Comparison of ENCODE assay signal across 15 cellular contexts in genomic region chr21:28962465-28962864, GRCh38. TPM values are rescaled to one million over a fixed set of nuclear protein-coding genes. Genes with fewer than 3 reads are reported as not detected.
DNase-seq lines count a peak whose midpoint lies in the region; ATAC-seq and TF ChIP-seq lines count a peak whose summit lies in the region.
"Had no signal": no experiment of that assay in that cellular context is flagged by ENCODE, and none has a peak within 500 bp of the region (broad histone marks: within the 10 kb centered on the region; RNA-seq: fewer than 3 reads in every experiment).

No MANE protein-coding gene starts in this region.

- POLR2A ChIA-PET in CD8-positive, alpha-beta T cell (lab: Charles Lee): no interaction called here
- POLR2A ChIA-PET in CD8-positive, alpha-beta memory T cell (lab: Charles Lee): no interaction called here

- no peak for TF ChIP-seq CTCF in CD8-positive, alpha-beta T cell (IDR thresholded peaks at IDR 0.05)
- TF ChIP-seq CTCF in LNCaP clone FGC (IDR thresholded peaks at IDR 0.05; ENCODE audit: control insufficient read depth, extremely low read depth, insufficient read depth) (no peak), endothelial cell (IDR thresholded peaks at IDR 0.05; ENCODE audit: unreplicated experiment) (no peak), osteocyte (IDR thresholded peaks at IDR 0.05) (no peak)

- H3K4me3 ChIP-seq in CD8-positive, alpha-beta T cell (ENCODE audit: low read depth, low read length): no peak overlapping the region
- H3K4me3 ChIP-seq in LNCaP clone FGC (ENCODE audit: low read depth, low read length): peak overlapping the region; percentile 15
- H3K4me3 ChIP-seq in CD8-positive, alpha-beta memory T cell (ENCODE audit: low read length): no peak overlapping the region
- H3K4me3 ChIP-seq: HAP-1 had no signal

- no peak overlapping the region for H3K27ac ChIP-seq in CD8-positive, alpha-beta T cell (ENCODE audit: low read depth, low read length)
- no peak overlapping the region for H3K27ac ChIP-seq in CD8-positive, alpha-beta memory T cell (ENCODE audit: low read depth, low read length)

- no peaks in the 10 kb centered on the region for H3K4me1 ChIP-seq in CD8-positive, alpha-beta T cell (ENCODE audit: insufficient read depth, low read length)
- no peaks in the 10 kb centered on the region for H3K4me1 ChIP-seq in CD8-positive, alpha-beta memory T cell (ENCODE audit: insufficient read depth, low read length)
- H3K4me1 ChIP-seq: HAP-1 had no signal

- H3K9me3 Mint-ChIP-seq in CD8-positive, alpha-beta T cell: no peaks in the 10 kb centered on the region
- H3K9me3 Mint-ChIP-seq in endothelial cell (ENCODE audit: unreplicated experiment): no peaks in the 10 kb centered on the region
- H3K9me3 Mint-ChIP-seq in CD8-positive, alpha-beta memory T cell: no peaks in the 10 kb centered on the region
- no peaks in the 10 kb centered on the region for H3K9me3 Mint-ChIP-seq in osteocyte (ENCODE audit: unreplicated experiment)
- H3K9me3 Mint-ChIP-seq: CD4-positive, alpha-beta T cell had no signal

- H3K27me3 Mint-ChIP-seq in CD8-positive, alpha-beta T cell (ENCODE audit: low read depth): no peaks in the 10 kb centered on the region
- H3K27me3 Mint-ChIP-seq in endothelial cell (ENCODE audit: unreplicated experiment) (no peaks in the 10 kb centered on the region), osteocyte (ENCODE audit: unreplicated experiment) (no peaks in the 10 kb centered on the region)
- no peaks in the 10 kb centered on the region for H3K27me3 Mint-ChIP-seq in CD8-positive, alpha-beta memory T cell
- H3K27me3 Mint-ChIP-seq: CD4-positive, alpha-beta T cell had no signal

- peaks cover 79% of the 10 kb centered on the region for H3K36me3 Mint-ChIP-seq in CD8-positive, alpha-beta T cell
- H3K36me3 Mint-ChIP-seq in endothelial cell (ENCODE audit: low read depth, unreplicated experiment) (peaks cover 6% of the 10 kb centered on the region), osteocyte (ENCODE audit: unreplicated experiment) (peaks cover 53% of the 10 kb centered on the region)
- peaks cover 8 to 84% (median 39%) of the 10 kb centered on the region in 3 donors for H3K36me3 Mint-ChIP-seq in CD8-positive, alpha-beta memory T cell

- intact Hi-C loops in CD8-positive, alpha-beta T cell (cut with DNase I, micrococcal nuclease): no loop called here

- H3K4me3 Mint-ChIP-seq in CD8-positive, alpha-beta T cell: no peak overlapping the region
- H3K4me3 Mint-ChIP-seq in endothelial cell (ENCODE audit: unreplicated experiment) (no peak overlapping the region), osteocyte (ENCODE audit: unreplicated experiment) (no peak overlapping the region)
- no peak overlapping the region for H3K4me3 Mint-ChIP-seq in CD8-positive, alpha-beta memory T cell
- H3K4me3 Mint-ChIP-seq: CD4-positive, alpha-beta T cell had no signal

- peak overlapping the region; percentile 2 for H3K27ac Mint-ChIP-seq in CD8-positive, alpha-beta T cell
- peak overlapping the region; percentile 54 for H3K27ac Mint-ChIP-seq in endothelial cell (ENCODE audit: unreplicated experiment)
- no peak overlapping the region for H3K27ac Mint-ChIP-seq in CD8-positive, alpha-beta memory T cell
- no peak overlapping the region for H3K27ac Mint-ChIP-seq in osteocyte (ENCODE audit: unreplicated experiment)
- H3K27ac Mint-ChIP-seq: CD4-positive, alpha-beta T cell had no signal

- DNase-seq in CD8-positive, alpha-beta T cell: no peak
- no peak for DNase-seq in LNCaP clone FGC (ENCODE audit: low read depth)
- no peak for DNase-seq in endothelial cell (ENCODE audit: low spot score)
- DNase-seq in CD8-positive, alpha-beta memory T cell: no peak
- no peak for DNase-seq in osteocyte (ENCODE audit: extremely low spot score, unreplicated experiment)
- DNase-seq in NCI-H1436 (lab: John Stamatoyannopoulos, UW): no peak
- DNase-seq: ACHN; BE2C; C1 segment of cervical spinal cord; Calu3; CD4-positive, alpha-beta T cell; DMS79 treated with DMSO at 0.1 percent for 48 hours; GF-D8 had no signal

- H3K9me3 ChIP-seq in CD8-positive, alpha-beta T cell (ENCODE audit: low read length): no peaks in the 10 kb centered on the region
- H3K9me3 ChIP-seq in CD8-positive, alpha-beta memory T cell (ENCODE audit: low read length): no peaks in the 10 kb centered on the region
- H3K9me3 ChIP-seq: BE2C, HAP-1 had no signal

- peaks cover 19% of the 10 kb centered on the region for H3K36me3 ChIP-seq in CD8-positive, alpha-beta T cell (ENCODE audit: insufficient read depth, low read length)
- peaks cover 38% of the 10 kb centered on the region for H3K36me3 ChIP-seq in CD8-positive, alpha-beta memory T cell (ENCODE audit: insufficient read depth, low read length)

- no peak for ATAC-seq in CD8-positive, alpha-beta T cell

- H3K4me1 Mint-ChIP-seq in CD8-positive, alpha-beta T cell (ENCODE audit: low read depth): no peaks in the 10 kb centered on the region
- H3K4me1 Mint-ChIP-seq in endothelial cell (ENCODE audit: unreplicated experiment): peaks cover 11% of the 10 kb centered on the region
- H3K4me1 Mint-ChIP-seq in CD8-positive, alpha-beta memory T cell: peaks cover 0 to 7% (median 2%) of the 10 kb centered on the region in 3 donors
- peaks cover 2% of the 10 kb centered on the region for H3K4me1 Mint-ChIP-seq in osteocyte (ENCODE audit: unreplicated experiment)

- H3K27me3 ChIP-seq in CD8-positive, alpha-beta T cell (ENCODE audit: insufficient read depth, low read length): no peaks in the 10 kb centered on the region
- H3K27me3 ChIP-seq in CD8-positive, alpha-beta memory T cell (ENCODE audit: insufficient read depth, low read length, poor library complexity, severe bottlenecking): no peaks in the 10 kb centered on the region
- H3K27me3 ChIP-seq: BE2C had no signal

- CTCF ChIA-PET in CD8-positive, alpha-beta T cell (lab: Charles Lee): no interaction called here
- CTCF ChIA-PET in CD8-positive, alpha-beta memory T cell (lab: Charles Lee): no interaction called here

RNA-seq across cellular contexts. Expression of gene LTN1, which starts 30.2 kb away (rescaled TPM):
- 10 to 100 TPM; 26.3 to 28.5 TPM for total RNA-seq in CD8-positive, alpha-beta T cell
- total RNA-seq in endothelial cell (ENCODE audit: unreplicated experiment) (23.6 TPM), osteocyte (25.6 and 26.2 TPM in 2 replicates)
- 10 to 100 TPM; 22.1 to 23.2 TPM for total RNA-seq in CD8-positive, alpha-beta memory T cell
- polyA plus RNA-seq in CD8-positive, alpha-beta memory T cell: 15.7 TPM

RNA-seq across cellular contexts. Expression of gene RWDD2B, which starts 56.7 kb away (rescaled TPM):
- 1 to 10 TPM in 1 of 2 experiments, under 1 TPM in 1; 0.97 to 1.2 TPM for total RNA-seq in CD8-positive, alpha-beta T cell
- total RNA-seq in endothelial cell (ENCODE audit: unreplicated experiment): 12.4 TPM
- 10 to 100 TPM; 19.1 to 19.9 TPM for total RNA-seq in CD8-positive, alpha-beta memory T cell
- 12.1 TPM for polyA plus RNA-seq in CD8-positive, alpha-beta memory T cell
- total RNA-seq in osteocyte: 10.9 and 11.2 TPM in 2 replicates
- total RNA-seq: H1 had no signal

Comparison
In these comparisons a context has a peak if more than half of its experiments do, and no peak if none do; other contexts are left out.
1. H3K27ac Mint-ChIP-seq: peak in CD8-positive, alpha-beta T cell (single experiment) and endothelial cell (single experiment); none in CD8-positive, alpha-beta memory T cell (0 of 8) and osteocyte (single experiment).